Comparison of ENCODE assay signal across 6 cellular contexts in the genomic region with DNA sequence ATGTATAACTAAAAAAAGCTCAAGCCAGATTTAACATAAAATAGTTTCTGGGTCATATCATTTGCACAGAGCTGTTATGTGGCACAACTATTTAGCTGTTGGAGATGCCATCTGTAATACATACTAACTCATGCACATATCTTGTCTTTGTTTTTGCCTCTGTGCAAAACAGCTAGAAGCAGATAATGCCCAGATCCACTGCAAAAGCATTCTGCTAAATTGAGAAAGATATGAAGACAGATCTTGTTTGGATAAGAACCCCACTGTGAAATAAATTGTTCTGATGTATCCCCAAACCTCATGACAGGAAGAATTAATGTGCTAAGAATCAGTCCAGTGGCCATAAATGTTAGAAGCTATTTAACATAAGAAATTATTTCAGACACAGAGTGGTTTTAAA.
"Had no signal": no experiment of that assay in that cellular context is flagged by ENCODE, and none has a peak within 500 bp of the region (broad histone marks: within the 10 kb centered on the region; RNA-seq: fewer than 3 reads in every experiment).

No MANE protein-coding gene starts in this region.

- H3K4me3 ChIP-seq: K562 had no signal

- H3K27ac ChIP-seq: HL-60 had no signal

- DNase-seq: IMR-90, KBM-7, KG1 had no signal

- ATAC-seq: HepG2, K562 had no signal
